In the genomic region with DNA sequence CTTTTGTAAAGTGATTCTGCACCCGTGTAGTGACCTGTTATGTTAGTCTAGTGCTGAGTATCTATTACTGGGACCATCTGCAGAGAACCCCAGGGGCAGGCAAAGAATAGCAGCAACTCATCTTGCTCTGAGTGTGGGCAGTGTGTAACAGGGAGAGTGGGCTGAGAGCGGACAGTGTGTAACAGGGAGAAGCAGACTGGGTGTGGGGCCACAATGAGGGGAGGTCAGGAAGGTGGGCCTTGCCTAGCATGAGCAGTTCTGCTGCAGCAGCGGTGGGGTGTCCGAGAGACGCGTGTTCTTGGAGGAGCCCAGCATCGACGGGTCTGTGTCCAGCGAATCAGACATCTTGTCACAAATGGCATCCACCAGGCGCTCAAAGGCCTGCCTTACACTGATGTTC, we compare ENCODE assay signal across 1 cellular context.
TF ChIP-seq lines count a peak whose summit lies in the region.

No MANE protein-coding gene starts in this region.

TF ChIP-seq in WTC11, 78 proteins besides CTCF, POLR2A, EP300 and RAD21 (continued from another document):
- TF ChIP-seq, protein P1, sequence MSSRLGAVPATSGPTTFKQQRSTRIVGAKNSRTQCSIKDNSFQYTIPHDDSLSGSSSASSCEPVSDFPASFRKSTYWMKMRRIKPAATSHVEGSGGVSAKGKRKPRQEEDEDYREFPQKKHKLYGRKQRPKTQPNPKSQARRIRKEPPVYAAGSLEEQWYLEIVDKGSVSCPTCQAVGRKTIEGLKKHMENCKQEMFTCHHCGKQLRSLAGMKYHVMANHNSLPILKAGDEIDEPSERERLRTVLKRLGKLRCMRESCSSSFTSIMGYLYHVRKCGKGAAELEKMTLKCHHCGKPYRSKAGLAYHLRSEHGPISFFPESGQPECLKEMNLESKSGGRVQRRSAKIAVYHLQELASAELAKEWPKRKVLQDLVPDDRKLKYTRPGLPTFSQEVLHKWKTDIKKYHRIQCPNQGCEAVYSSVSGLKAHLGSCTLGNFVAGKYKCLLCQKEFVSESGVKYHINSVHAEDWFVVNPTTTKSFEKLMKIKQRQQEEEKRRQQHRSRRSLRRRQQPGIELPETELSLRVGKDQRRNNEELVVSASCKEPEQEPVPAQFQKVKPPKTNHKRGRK (CRISPR knock-in tag; IDR thresholded peaks at IDR 0.05; ENCODE audit: borderline replicate concordance): no peak
- TF ChIP-seq PRRX2 (CRISPR knock-in tag; IDR thresholded peaks at IDR 0.05) (no peak), CBFB (CRISPR knock-in tag; IDR thresholded peaks at IDR 0.05; ENCODE audit: low read depth) (no peak), MYBL2 (CRISPR knock-in tag; IDR thresholded peaks at IDR 0.05) (no peak)
- TF ChIP-seq, protein P2, sequence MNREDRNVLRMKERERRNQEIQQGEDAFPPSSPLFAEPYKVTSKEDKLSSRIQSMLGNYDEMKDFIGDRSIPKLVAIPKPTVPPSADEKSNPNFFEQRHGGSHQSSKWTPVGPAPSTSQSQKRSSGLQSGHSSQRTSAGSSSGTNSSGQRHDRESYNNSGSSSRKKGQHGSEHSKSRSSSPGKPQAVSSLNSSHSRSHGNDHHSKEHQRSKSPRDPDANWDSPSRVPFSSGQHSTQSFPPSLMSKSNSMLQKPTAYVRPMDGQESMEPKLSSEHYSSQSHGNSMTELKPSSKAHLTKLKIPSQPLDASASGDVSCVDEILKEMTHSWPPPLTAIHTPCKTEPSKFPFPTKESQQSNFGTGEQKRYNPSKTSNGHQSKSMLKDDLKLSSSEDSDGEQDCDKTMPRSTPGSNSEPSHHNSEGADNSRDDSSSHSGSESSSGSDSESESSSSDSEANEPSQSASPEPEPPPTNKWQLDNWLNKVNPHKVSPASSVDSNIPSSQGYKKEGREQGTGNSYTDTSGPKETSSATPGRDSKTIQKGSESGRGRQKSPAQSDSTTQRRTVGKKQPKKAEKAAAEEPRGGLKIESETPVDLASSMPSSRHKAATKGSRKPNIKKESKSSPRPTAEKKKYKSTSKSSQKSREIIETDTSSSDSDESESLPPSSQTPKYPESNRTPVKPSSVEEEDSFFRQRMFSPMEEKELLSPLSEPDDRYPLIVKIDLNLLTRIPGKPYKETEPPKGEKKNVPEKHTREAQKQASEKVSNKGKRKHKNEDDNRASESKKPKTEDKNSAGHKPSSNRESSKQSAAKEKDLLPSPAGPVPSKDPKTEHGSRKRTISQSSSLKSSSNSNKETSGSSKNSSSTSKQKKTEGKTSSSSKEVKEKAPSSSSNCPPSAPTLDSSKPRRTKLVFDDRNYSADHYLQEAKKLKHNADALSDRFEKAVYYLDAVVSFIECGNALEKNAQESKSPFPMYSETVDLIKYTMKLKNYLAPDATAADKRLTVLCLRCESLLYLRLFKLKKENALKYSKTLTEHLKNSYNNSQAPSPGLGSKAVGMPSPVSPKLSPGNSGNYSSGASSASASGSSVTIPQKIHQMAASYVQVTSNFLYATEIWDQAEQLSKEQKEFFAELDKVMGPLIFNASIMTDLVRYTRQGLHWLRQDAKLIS (CRISPR knock-in tag; IDR thresholded peaks at IDR 0.05; ENCODE audit: borderline replicate concordance): no peak
